8 cellular contexts compared by ENCODE assay signal in the genomic region with DNA sequence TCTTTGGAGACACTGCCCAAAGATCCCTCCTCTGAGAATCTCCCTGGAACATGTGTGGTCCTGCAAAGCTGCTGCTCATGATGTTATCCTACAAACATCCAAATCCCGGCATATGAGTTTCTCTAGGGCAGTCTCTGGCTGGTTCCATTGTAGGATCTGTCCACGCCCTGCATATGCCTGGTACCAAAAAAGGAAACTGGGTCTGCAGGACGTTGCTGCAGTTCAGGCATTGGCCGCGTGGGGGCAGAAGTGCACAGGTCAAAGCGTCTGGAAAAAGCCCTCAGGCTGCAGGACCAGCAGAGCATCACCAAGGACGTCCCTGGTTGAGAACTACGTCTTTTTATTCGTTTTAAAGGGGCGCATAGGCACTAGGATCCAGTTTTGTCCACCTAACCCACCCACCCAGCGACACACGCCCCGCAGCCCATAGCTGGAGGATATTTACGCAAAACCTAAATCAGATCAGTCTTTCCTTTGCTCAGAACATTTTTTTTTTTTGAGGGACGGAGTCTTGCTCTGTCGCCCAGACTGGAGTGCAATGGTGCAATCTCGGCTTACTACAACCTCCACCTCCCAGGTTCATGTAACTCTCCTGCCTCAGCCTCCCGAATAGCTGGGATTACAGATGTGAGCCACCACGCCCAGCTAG. TPM values are rescaled to one million over a fixed set of nuclear protein-coding genes. Genes with fewer than 3 reads are reported as not detected.
DNase-seq lines count a peak whose midpoint lies in the region; ATAC-seq and TF ChIP-seq lines count a peak whose summit lies in the region.

No MANE protein-coding gene starts in this region.

- 21 to 30% (median 22%) methylated on average over 14 to 19 of the region's 19 CpGs for WGBS in heart left ventricle, 4 donors
- 19 to 22% (median 21%) methylated on average over 19 of the region's 19 CpGs for WGBS in psoas muscle, 3 donors

- H3K27me3 ChIP-seq in adipocyte (replicated peaks; ENCODE audit: control insufficient read depth, insufficient read depth, low read length) (no peaks in the 10 kb centered on the region), heart left ventricle (no peaks in the 10 kb centered on the region), psoas muscle (ENCODE audit: insufficient read depth in 3 of 3, low read length in 2 of 3) (no peaks in the 10 kb centered on the region), uterus (no peaks in the 10 kb centered on the region)

- peak; percentile 98 for TF ChIP-seq CTCF in GM12875 (IDR thresholded peaks at IDR 0.05; ENCODE audit: borderline replicate concordance, insufficient read depth, low read depth, low read length)
- peak; percentile 90 to 98 (median 96) for TF ChIP-seq CTCF in heart left ventricle (IDR thresholded peaks at IDR 0.05)
- TF ChIP-seq CTCF in psoas muscle (IDR thresholded peaks at IDR 0.05): peak; percentile 92
- TF ChIP-seq CTCF in uterus (IDR thresholded peaks at IDR 0.05): peak; percentile 89 to 94 (median 91)

- ATAC-seq in heart left ventricle (peak; percentile 68 to 95 (median 93)), psoas muscle (peak; percentile 85 to 96 (median 86)), HG03520 (IDR thresholded peaks at IDR 0.05; ENCODE audit: unreplicated experiment) (no peak)

- peaks cover 9% of the 10 kb centered on the region for H3K4me1 ChIP-seq in adipocyte (ENCODE audit: control insufficient read depth, insufficient read depth, low read length)
- peaks cover 0 to 7% (median 0%) of the 10 kb centered on the region in 12 donors for H3K4me1 ChIP-seq in heart left ventricle
- H3K4me1 ChIP-seq in psoas muscle: no peaks in the 10 kb centered on the region
- H3K4me1 ChIP-seq in uterus: no peaks in the 10 kb centered on the region

- TF ChIP-seq POLR2A in heart left ventricle (IDR thresholded peaks at IDR 0.05) (no peak), uterus (IDR thresholded peaks at IDR 0.05) (no peak)

- no peaks in the 10 kb centered on the region for H3K36me3 ChIP-seq in adipocyte (ENCODE audit: control insufficient read depth, insufficient read depth, low read length, severe bottlenecking)
- H3K36me3 ChIP-seq in heart left ventricle: no peaks in the 10 kb centered on the region
- H3K36me3 ChIP-seq in psoas muscle (ENCODE audit: insufficient read depth in 1 of 2, low read depth in 1 of 2): no peaks in the 10 kb centered on the region
- no peaks in the 10 kb centered on the region for H3K36me3 ChIP-seq in uterus

- H3K9me3 ChIP-seq in adipocyte (ENCODE audit: control insufficient read depth, low read length): no peaks in the 10 kb centered on the region
- no peaks in the 10 kb centered on the region for H3K9me3 ChIP-seq in heart left ventricle
- H3K9me3 ChIP-seq in psoas muscle: no peaks in the 10 kb centered on the region
- no peaks in the 10 kb centered on the region for H3K9me3 ChIP-seq in uterus

- H3K4me3 ChIP-seq in GM12875 (ENCODE audit: low read depth, low read length): no peak overlapping the region
- no peak overlapping the region for H3K4me3 ChIP-seq in adipocyte (ENCODE audit: low read length)
- H3K4me3 ChIP-seq in heart left ventricle: no peak overlapping the region
- H3K4me3 ChIP-seq in psoas muscle: no peak overlapping the region
- H3K4me3 ChIP-seq in uterus: no peak overlapping the region

- H3K27ac ChIP-seq in heart left ventricle (peak overlapping the region in 1 of 12 donors; percentile 38), psoas muscle (no peak overlapping the region), uterus (peak overlapping the region; percentile 23 to 29)

- intact Hi-C loops in heart left ventricle (cut with DNase I) (loop anchor here (1.0 to 10.0 kb wide), 6 partner anchors 103 to 281 kb away; partner anchors contain the start of genes MAN2B1 (in 1 of the 10) and WDR83 (in 1 of the 10)), psoas muscle (cut with DNase I) (loop anchor here (5.0 to 10.0 kb wide), 2 partner anchors 108 to 111 kb away; no protein-coding TSS in a partner anchor), uterus (cut with DNase I; ENCODE audit: low total_unique reads) (no loop called here)

- DNase-seq in NCI-H187 (lab: John Stamatoyannopoulos, UW): peak; percentile 29 to 62
- DNase-seq in T-helper 1 cell: peak; percentile 69 to 90 (median 84)
- DNase-seq in adipocyte (ENCODE audit: low read depth): peak; percentile 96
- peak; percentile 82 to 92 (median 88) for DNase-seq in heart left ventricle
- peak; percentile 86 to 91 for DNase-seq in psoas muscle
- peak; percentile 90 to 91 for DNase-seq in uterus

- no peak overlapping the region for H3K9ac ChIP-seq in adipocyte (ENCODE audit: low read length)

RNA-seq across cellular contexts. Expression of gene ZNF564, which starts 12.9 kb away (rescaled TPM):
- total RNA-seq in heart left ventricle: 10 to 100 TPM in 2 of 9 donors, 1 to 10 TPM in 7; 6.1 to 10.4 (median 8.0) TPM
- polyA plus RNA-seq in heart left ventricle: 1 to 10 TPM; 4.0 to 5.6 TPM
- 1 to 10 TPM; 3.5 to 6.2 (median 5.4) TPM for total RNA-seq in psoas muscle
- 1 to 10 TPM; 3.2 to 6.0 (median 4.6) TPM for polyA plus RNA-seq in psoas muscle
- total RNA-seq in uterus: 10 to 100 TPM in 3 of 4 donors, under 1 TPM in 1; 0.88 to 28.1 (median 21.9) TPM

RNA-seq across cellular contexts. Expression of gene ZNF490, which starts 46.5 kb away (rescaled TPM):
- 1 to 10 TPM; 3.7 to 8.9 (median 5.3) TPM for total RNA-seq in heart left ventricle
- 1 to 10 TPM in 1 of 2 donors, under 1 TPM in 1; 0.91 to 1.1 TPM for polyA plus RNA-seq in heart left ventricle
- total RNA-seq in psoas muscle: 1 to 10 TPM; 1.6 to 4.9 (median 2.9) TPM
- polyA plus RNA-seq in psoas muscle: 1 to 10 TPM in 1 of 3 donors, under 1 TPM in 2; 0.17 to 1.8 (median 0.27) TPM
- total RNA-seq in uterus: 10 to 100 TPM in 2 of 4 donors, 1 to 10 TPM in 1, under 1 TPM in 1; 0.59 to 15.4 (median 8.1) TPM

RNA-seq across cellular contexts. Expression of gene ZNF791, which starts 46.6 kb away (rescaled TPM):
- total RNA-seq in heart left ventricle (10 to 100 TPM in 8 of 9 donors, 1 to 10 TPM in 1; 9.4 to 22.6 (median 14.3) TPM), psoas muscle (10 to 100 TPM in 2 of 4 donors, 1 to 10 TPM in 2; 8.7 to 18.9 (median 10.9) TPM), uterus (10 to 100 TPM; 22.9 to 67.9 (median 37.1) TPM)
- polyA plus RNA-seq in heart left ventricle (1 to 10 TPM; 6.1 to 6.9 TPM), psoas muscle (1 to 10 TPM; 4.1 to 8.8 (median 4.3) TPM)

Comparison
In these comparisons a context has a peak if more than half of its experiments do, and no peak if none do; other contexts are left out.
1. DNase-seq: peak in every context shown above with its lines; median percentile 96 in adipocyte; 90 in uterus; 88 in psoas muscle; 88 in heart left ventricle; 84 in T-helper 1 cell; 46 in NCI-H187.